In genomic region chr11:131858495-131858894, GRCh38 we compare ENCODE assay signal across 1 cellular context.
TF ChIP-seq lines count a peak whose summit lies in the region.

No MANE protein-coding gene starts in this region.

TF ChIP-seq in WTC11, 78 proteins besides CTCF, POLR2A, EP300 and RAD21 (continued from another document):
- TF ChIP-seq, protein P1, sequence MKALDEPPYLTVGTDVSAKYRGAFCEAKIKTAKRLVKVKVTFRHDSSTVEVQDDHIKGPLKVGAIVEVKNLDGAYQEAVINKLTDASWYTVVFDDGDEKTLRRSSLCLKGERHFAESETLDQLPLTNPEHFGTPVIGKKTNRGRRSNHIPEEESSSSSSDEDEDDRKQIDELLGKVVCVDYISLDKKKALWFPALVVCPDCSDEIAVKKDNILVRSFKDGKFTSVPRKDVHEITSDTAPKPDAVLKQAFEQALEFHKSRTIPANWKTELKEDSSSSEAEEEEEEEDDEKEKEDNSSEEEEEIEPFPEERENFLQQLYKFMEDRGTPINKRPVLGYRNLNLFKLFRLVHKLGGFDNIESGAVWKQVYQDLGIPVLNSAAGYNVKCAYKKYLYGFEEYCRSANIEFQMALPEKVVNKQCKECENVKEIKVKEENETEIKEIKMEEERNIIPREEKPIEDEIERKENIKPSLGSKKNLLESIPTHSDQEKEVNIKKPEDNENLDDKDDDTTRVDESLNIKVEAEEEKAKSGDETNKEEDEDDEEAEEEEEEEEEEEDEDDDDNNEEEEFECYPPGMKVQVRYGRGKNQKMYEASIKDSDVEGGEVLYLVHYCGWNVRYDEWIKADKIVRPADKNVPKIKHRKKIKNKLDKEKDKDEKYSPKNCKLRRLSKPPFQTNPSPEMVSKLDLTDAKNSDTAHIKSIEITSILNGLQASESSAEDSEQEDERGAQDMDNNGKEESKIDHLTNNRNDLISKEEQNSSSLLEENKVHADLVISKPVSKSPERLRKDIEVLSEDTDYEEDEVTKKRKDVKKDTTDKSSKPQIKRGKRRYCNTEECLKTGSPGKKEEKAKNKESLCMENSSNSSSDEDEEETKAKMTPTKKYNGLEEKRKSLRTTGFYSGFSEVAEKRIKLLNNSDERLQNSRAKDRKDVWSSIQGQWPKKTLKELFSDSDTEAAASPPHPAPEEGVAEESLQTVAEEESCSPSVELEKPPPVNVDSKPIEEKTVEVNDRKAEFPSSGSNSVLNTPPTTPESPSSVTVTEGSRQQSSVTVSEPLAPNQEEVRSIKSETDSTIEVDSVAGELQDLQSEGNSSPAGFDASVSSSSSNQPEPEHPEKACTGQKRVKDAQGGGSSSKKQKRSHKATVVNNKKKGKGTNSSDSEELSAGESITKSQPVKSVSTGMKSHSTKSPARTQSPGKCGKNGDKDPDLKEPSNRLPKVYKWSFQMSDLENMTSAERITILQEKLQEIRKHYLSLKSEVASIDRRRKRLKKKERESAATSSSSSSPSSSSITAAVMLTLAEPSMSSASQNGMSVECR (CRISPR knock-in tag; IDR thresholded peaks at IDR 0.05; ENCODE audit: borderline replicate concordance) = no peak
- no peak for TF ChIP-seq HMGXB4 (CRISPR knock-in tag; IDR thresholded peaks at IDR 0.05)
- TF ChIP-seq, protein P2, sequence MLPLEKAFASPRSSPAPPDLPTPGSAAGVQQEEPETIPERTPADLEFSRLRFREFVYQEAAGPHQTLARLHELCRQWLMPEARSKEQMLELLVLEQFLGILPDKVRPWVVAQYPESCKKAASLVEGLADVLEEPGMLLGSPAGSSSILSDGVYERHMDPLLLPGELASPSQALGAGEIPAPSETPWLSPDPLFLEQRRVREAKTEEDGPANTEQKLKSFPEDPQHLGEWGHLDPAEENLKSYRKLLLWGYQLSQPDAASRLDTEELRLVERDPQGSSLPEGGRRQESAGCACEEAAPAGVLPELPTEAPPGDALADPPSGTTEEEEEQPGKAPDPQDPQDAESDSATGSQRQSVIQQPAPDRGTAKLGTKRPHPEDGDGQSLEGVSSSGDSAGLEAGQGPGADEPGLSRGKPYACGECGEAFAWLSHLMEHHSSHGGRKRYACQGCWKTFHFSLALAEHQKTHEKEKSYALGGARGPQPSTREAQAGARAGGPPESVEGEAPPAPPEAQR (CRISPR knock-in tag; IDR thresholded peaks at IDR 0.05) = no peak
TF ChIP-seq in WTC11: peak in this region for 0.
